In genomic region chrX:149314031-149314430, GRCh38 we compare ENCODE assay signal across 22 cellular contexts.
DNase-seq lines count a peak whose midpoint lies in the region; ATAC-seq and TF ChIP-seq lines count a peak whose summit lies in the region.
"Had no signal": no experiment of that assay in that cellular context is flagged by ENCODE, and none has a peak within 500 bp of the region (broad histone marks: within the 10 kb centered on the region; RNA-seq: fewer than 3 reads in every experiment).

No MANE protein-coding gene starts in this region.

- BruUV-seq in MCF 10A (replicated peaks; lab: Mats Ljungman, UMichigan): no TSS peak

- no peak for TF ChIP-seq POLR2A in breast epithelium (IDR thresholded peaks at IDR 0.05)

- ATAC-seq in HG02588 (IDR thresholded peaks at IDR 0.05; ENCODE audit: unreplicated experiment): no peak
- no peak for ATAC-seq in stimulated activated memory B cell treated with anti-CD40 and anti-IgM and Interleukin-4, amounts not matched to agents 10 μg/mL and 1 μg/mL and 100 μg/mL, for 72 hours
- ATAC-seq: activated CD8-positive, alpha-beta T cell treated with anti-CD3 and anti-CD28 coated beads for 36 hours; K562 had no signal

- H3K4me3 Mint-ChIP-seq in MCF 10A (ENCODE audit: unreplicated experiment): no peak overlapping the region
- H3K4me3 Mint-ChIP-seq in nephron progenitor cell: no peak overlapping the region
- H3K4me3 Mint-ChIP-seq in stimulated activated memory B cell treated with anti-CD40 and anti-IgM and Interleukin-4, amounts not matched to agents 10 μg/mL and 1 μg/mL and 100 μg/mL, for 72 hours: no peak overlapping the region
- H3K4me3 Mint-ChIP-seq: activated CD8-positive, alpha-beta T cell treated with anti-CD3 and anti-CD28 coated beads for 36 hours; activated naive CD8-positive, alpha-beta T cell treated with anti-CD3 and anti-CD28 coated beads for 36 hours; CD8-positive, alpha-beta memory T cell had no signal

- intact Hi-C loops in MCF 10A (cut with micrococcal nuclease): no loop called here
- intact Hi-C loops in breast epithelium (cut with DNase I; ENCODE audit: low total_unique reads): no loop called here

- H3K4me1 ChIP-seq in breast epithelium: no peaks in the 10 kb centered on the region
- H3K4me1 ChIP-seq: colonic mucosa had no signal

- CTCF ChIA-PET in MCF 10A (lab: Yijun Ruan, JAX): interaction anchor here (0.8 to 1.2 kb wide), 3 partner anchors 147 to 1271 kb away, joined by 3 read pairs; no protein-coding TSS in a partner anchor

- POLR2A ChIA-PET in MCF 10A (lab: Yijun Ruan, JAX): interaction anchor here (1.0 to 2.0 kb wide), 3 partner anchors 59 to 1179 kb away, joined by 3 to 6 read pairs (median 4); no protein-coding TSS in a partner anchor

- H3K4me3 ChIP-seq in breast epithelium (no peak overlapping the region), epithelial cell of proximal tubule (ENCODE audit: low read depth, low read length) (no peak overlapping the region)
- H3K4me3 ChIP-seq: colonic mucosa, K562 had no signal

- DNase-seq in MCF 10A (ENCODE audit: unreplicated experiment): peak; percentile 67
- DNase-seq in breast epithelium (ENCODE audit: low spot score in 2 of 2): no peak
- DNase-seq in epithelial cell of proximal tubule (ENCODE audit: low read depth): peak; percentile 9
- no peak for DNase-seq in nephron progenitor cell
- no peak for DNase-seq in activated gamma-delta T cell treated with Interleukin-2 at 50 U/mL for 16 hours
- DNase-seq in amniotic stem cell (lab: John Stamatoyannopoulos, UW): no peak
- DNase-seq: activated CD8-positive, alpha-beta T cell treated with anti-CD3 and anti-CD28 coated beads for 36 hours; activated naive CD8-positive, alpha-beta T cell treated with anti-CD3 and anti-CD28 coated beads for 36 hours; activated T-cell treated with anti-CD3 and anti-CD28 coated beads, Interleukin-2, amount 50 U/mL, for 48 hours; CD8-positive, alpha-beta memory T cell; colonic mucosa; NCI-H226; small intestine; T-helper 1 cell; trophoblast cell; WERI-Rb-1 had no signal

- no peaks in the 10 kb centered on the region for H3K36me3 Mint-ChIP-seq in MCF 10A (ENCODE audit: insufficient read depth, unreplicated experiment)
- H3K36me3 Mint-ChIP-seq in nephron progenitor cell (ENCODE audit: low read depth): peaks cover 20% of the 10 kb centered on the region
- no peaks in the 10 kb centered on the region for H3K36me3 Mint-ChIP-seq in stimulated activated memory B cell treated with anti-CD40 and anti-IgM and Interleukin-4, amounts not matched to agents 10 μg/mL and 1 μg/mL and 100 μg/mL, for 72 hours
- H3K36me3 Mint-ChIP-seq: activated naive CD8-positive, alpha-beta T cell treated with anti-CD3 and anti-CD28 coated beads for 36 hours; CD8-positive, alpha-beta memory T cell had no signal

- no peaks in the 10 kb centered on the region for H3K9me3 ChIP-seq in breast epithelium
- H3K9me3 ChIP-seq: colonic mucosa, neutrophil had no signal

- no peak for TF ChIP-seq CTCF in MCF 10A (IDR thresholded peaks at IDR 0.05; ENCODE audit: unreplicated experiment)
- TF ChIP-seq CTCF in breast epithelium (IDR thresholded peaks at IDR 0.05): no peak
- no peak for TF ChIP-seq CTCF in epithelial cell of proximal tubule (conservative IDR thresholded peaks at IDR 0.05; ENCODE audit: low read depth, low read length)
- no peak for TF ChIP-seq CTCF in nephron progenitor cell (IDR thresholded peaks at IDR 0.05)

- H3K27ac Mint-ChIP-seq in MCF 10A (ENCODE audit: low read depth, unreplicated experiment) (peak overlapping the region; percentile 95), nephron progenitor cell (peak overlapping the region; percentile 95)
- no peak overlapping the region for H3K27ac Mint-ChIP-seq in stimulated activated memory B cell treated with anti-CD40 and anti-IgM and Interleukin-4, amounts not matched to agents 10 μg/mL and 1 μg/mL and 100 μg/mL, for 72 hours
- H3K27ac Mint-ChIP-seq: activated CD8-positive, alpha-beta T cell treated with anti-CD3 and anti-CD28 coated beads for 36 hours; activated naive CD8-positive, alpha-beta T cell treated with anti-CD3 and anti-CD28 coated beads for 36 hours; CD8-positive, alpha-beta memory T cell had no signal

- H3K9me3 Mint-ChIP-seq in MCF 10A (ENCODE audit: unreplicated experiment): peaks cover 13% of the 10 kb centered on the region
- peaks cover 73% of the 10 kb centered on the region for H3K9me3 Mint-ChIP-seq in nephron progenitor cell
- no peaks in the 10 kb centered on the region for H3K9me3 Mint-ChIP-seq in stimulated activated memory B cell treated with anti-CD40 and anti-IgM and Interleukin-4, amounts not matched to agents 10 μg/mL and 1 μg/mL and 100 μg/mL, for 72 hours
- H3K9me3 Mint-ChIP-seq: activated CD8-positive, alpha-beta T cell treated with anti-CD3 and anti-CD28 coated beads for 36 hours; activated naive CD8-positive, alpha-beta T cell treated with anti-CD3 and anti-CD28 coated beads for 36 hours; CD8-positive, alpha-beta memory T cell had no signal

- H3K27me3 ChIP-seq in breast epithelium: no peaks in the 10 kb centered on the region
- H3K27me3 ChIP-seq: colonic mucosa, neutrophil had no signal

- H3K4me1 Mint-ChIP-seq in MCF 10A (ENCODE audit: insufficient read depth, unreplicated experiment) (peaks cover 11% of the 10 kb centered on the region), nephron progenitor cell (peaks cover 9% of the 10 kb centered on the region)
- H3K4me1 Mint-ChIP-seq in stimulated activated memory B cell treated with anti-CD40 and anti-IgM and Interleukin-4, amounts not matched to agents 10 μg/mL and 1 μg/mL and 100 μg/mL, for 72 hours: no peaks in the 10 kb centered on the region
- H3K4me1 Mint-ChIP-seq: activated naive CD8-positive, alpha-beta T cell treated with anti-CD3 and anti-CD28 coated beads for 36 hours; CD8-positive, alpha-beta memory T cell had no signal

- no peaks in the 10 kb centered on the region for H3K36me3 ChIP-seq in breast epithelium
- H3K36me3 ChIP-seq: colonic mucosa, neutrophil, WERI-Rb-1 had no signal

- no peaks in the 10 kb centered on the region for H3K27me3 Mint-ChIP-seq in MCF 10A (ENCODE audit: insufficient read depth, unreplicated experiment)
- peaks cover 10% of the 10 kb centered on the region for H3K27me3 Mint-ChIP-seq in nephron progenitor cell (ENCODE audit: low read depth, poor library complexity)
- peaks cover 11% of the 10 kb centered on the region for H3K27me3 Mint-ChIP-seq in stimulated activated memory B cell treated with anti-CD40 and anti-IgM and Interleukin-4, amounts not matched to agents 10 μg/mL and 1 μg/mL and 100 μg/mL, for 72 hours
- H3K27me3 Mint-ChIP-seq: activated CD8-positive, alpha-beta T cell treated with anti-CD3 and anti-CD28 coated beads for 36 hours; activated naive CD8-positive, alpha-beta T cell treated with anti-CD3 and anti-CD28 coated beads for 36 hours had no signal

- H3K27ac ChIP-seq in breast epithelium: no peak overlapping the region
- H3K27ac ChIP-seq: 22Rv1, colonic mucosa, epithelial cell of prostate, neutrophil, WERI-Rb-1 had no signal

Comparison
In these comparisons a context has a peak if more than half of its experiments do, and no peak if none do; other contexts are left out.
1. DNase-seq: peak in MCF 10A (single experiment) and epithelial cell of proximal tubule (single experiment); none in breast epithelium (0 of 2), nephron progenitor cell (single experiment), activated gamma-delta T cell treated with Interleukin-2 at 50 U/mL for 16 hours (single experiment) and amniotic stem cell (single experiment).